ENCODE assay signal across 11 cellular contexts in genomic region chr18:26103579-26103978, GRCh38. TPM values are rescaled to one million over a fixed set of nuclear protein-coding genes. Genes with fewer than 3 reads are reported as not detected.
DNase-seq lines count a peak whose midpoint lies in the region; ATAC-seq and TF ChIP-seq lines count a peak whose summit lies in the region.
"Had no signal": no experiment of that assay in that cellular context is flagged by ENCODE, and none has a peak within 500 bp of the region (broad histone marks: within the 10 kb centered on the region; RNA-seq: fewer than 3 reads in every experiment).

No MANE protein-coding gene starts in this region.

- intact Hi-C loops in transverse colon (cut with DNase I; ENCODE audit: low total_unique reads), result no loop called here
- intact Hi-C loops in sciatic nerve (cut with DNase I), result no loop called here

- no peaks in the 10 kb centered on the region for H3K27me3 ChIP-seq in foreskin keratinocyte
- no peaks in the 10 kb centered on the region for H3K27me3 ChIP-seq in transverse colon

- peaks cover 2% of the 10 kb centered on the region for H3K27me3 Mint-ChIP-seq in activated CD4-positive, alpha-beta T cell treated with anti-CD3 and anti-CD28 coated beads, Interleukin-2, amount 10 ng/mL, durations not matched to agents 7 days and 5 days
- H3K27me3 Mint-ChIP-seq: B cell had no signal

- no peak overlapping the region for H3K4me3 Mint-ChIP-seq in activated CD4-positive, alpha-beta T cell treated with anti-CD3 and anti-CD28 coated beads, Interleukin-2, amount 10 ng/mL, durations not matched to agents 7 days and 5 days
- H3K4me3 Mint-ChIP-seq: B cell had no signal

- WGBS in transverse colon (ENCODE audit: low coverage in 1 of 2), 2 donors, result 50 to 69% methylated on average over 1 to 5 of the region's 5 CpGs

- DNase-seq in activated effector memory CD4-positive, alpha-beta T cell treated with anti-CD3 and anti-CD28 coated beads, Interleukin-2, amount 50 U/mL, for 16 hours, result peak; percentile 69
- no peak for DNase-seq in activated effector memory CD4-positive, alpha-beta T cell treated with Interleukin-2 at 50 U/mL for 16 hours
- DNase-seq in activated CD4-positive, alpha-beta T cell treated with anti-CD3 and anti-CD28 coated beads, Interleukin-2, amount 10 ng/mL, durations not matched to agents 7 days and 5 days, result peak; percentile 36
- DNase-seq in foreskin keratinocyte (peak in 1 of 2 donors; percentile 16), transverse colon (peak; percentile 13), HK-2 (ENCODE audit: unreplicated experiment) (no peak), sciatic nerve (ENCODE audit: low spot score) (no peak), OCI-M2 (lab: John Stamatoyannopoulos, UW; ENCODE audit: unreplicated experiment) (no peak)

- in situ Hi-C loops in transverse colon (cut with MboI; ENCODE audit: low pct_ligation_motif_present in 1 of 4, low pct_unique_long_range_greater_than_20kb in 1 of 4, low sequenced_read_pairs in 3 of 4), result loop anchor here in 1 of 4 donors (25.0 kb wide), 1 partner anchor 184 kb away; no protein-coding TSS in a partner anchor

- H3K27ac ChIP-seq in foreskin keratinocyte, result no peak overlapping the region
- H3K27ac ChIP-seq in transverse colon, result no peak overlapping the region

- POLR2A ChIA-PET in activated CD4-positive, alpha-beta T cell treated with anti-CD3 and anti-CD28 coated beads, Interleukin-2, amount 10 ng/mL, durations not matched to agents 7 days and 5 days (lab: Charles Lee), result no interaction called here

- no peaks in the 10 kb centered on the region for H3K4me1 Mint-ChIP-seq in activated CD4-positive, alpha-beta T cell treated with anti-CD3 and anti-CD28 coated beads, Interleukin-2, amount 10 ng/mL, durations not matched to agents 7 days and 5 days
- H3K4me1 Mint-ChIP-seq: B cell had no signal

- H3K4me3 ChIP-seq in transverse colon, result no peak overlapping the region

- H3K9me3 Mint-ChIP-seq in activated CD4-positive, alpha-beta T cell treated with anti-CD3 and anti-CD28 coated beads, Interleukin-2, amount 10 ng/mL, durations not matched to agents 7 days and 5 days, result peaks cover 2% of the 10 kb centered on the region

- TF ChIP-seq CTCF in foreskin keratinocyte (conservative IDR thresholded peaks at IDR 0.05), result peak; percentile 49
- no peak for TF ChIP-seq CTCF in transverse colon (IDR thresholded peaks at IDR 0.05)

- H3K4me1 ChIP-seq in foreskin keratinocyte (no peaks in the 10 kb centered on the region), transverse colon (no peaks in the 10 kb centered on the region)

- H3K36me3 Mint-ChIP-seq in activated CD4-positive, alpha-beta T cell treated with anti-CD3 and anti-CD28 coated beads, Interleukin-2, amount 10 ng/mL, durations not matched to agents 7 days and 5 days (ENCODE audit: low read depth), result no peaks in the 10 kb centered on the region

- CTCF ChIA-PET in activated CD4-positive, alpha-beta T cell treated with anti-CD3 and anti-CD28 coated beads, Interleukin-2, amount 10 ng/mL, durations not matched to agents 7 days and 5 days (lab: Charles Lee), result interaction anchor here (1.4 kb wide), 1 partner anchor 14 kb away, joined by 3 read pairs; no protein-coding TSS in a partner anchor

- no peak for TF ChIP-seq POLR2A in transverse colon (IDR thresholded peaks at IDR 0.05)

- no peak overlapping the region for H3K27ac Mint-ChIP-seq in activated CD4-positive, alpha-beta T cell treated with anti-CD3 and anti-CD28 coated beads, Interleukin-2, amount 10 ng/mL, durations not matched to agents 7 days and 5 days
- H3K27ac Mint-ChIP-seq: B cell had no signal

- ATAC-seq in foreskin keratinocyte (peak; percentile 36), sciatic nerve (no peak)

- no peaks in the 10 kb centered on the region for H3K36me3 ChIP-seq in transverse colon

- no peak for TF ChIP-seq EP300 in transverse colon (IDR thresholded peaks at IDR 0.05; ENCODE audit: low read depth)

- H3K9me3 ChIP-seq in transverse colon, result no peaks in the 10 kb centered on the region

RNA-seq across cellular contexts. Expression of gene SS18, which starts 13.2 kb away (rescaled TPM):
- 10 to 100 TPM; 72.6 to 82.6 TPM for total RNA-seq in activated CD4-positive, alpha-beta T cell treated with anti-CD3 and anti-CD28 coated beads, Interleukin-2, amount 10 ng/mL, durations not matched to agents 7 days and 5 days
- total RNA-seq in foreskin keratinocyte (95.4 and 98.0 TPM in 2 replicates), transverse colon (100 to 1,000 TPM in 2 of 4 donors, 10 to 100 TPM in 2; 46.8 to 209 (median 138) TPM), sciatic nerve (82.8 TPM)
- polyA plus RNA-seq in foreskin keratinocyte, result 30.0 and 35.2 TPM in 2 replicates

RNA-seq across cellular contexts. Expression of gene PSMA8, which starts 30.1 kb away (rescaled TPM):
- total RNA-seq in activated CD4-positive, alpha-beta T cell treated with anti-CD3 and anti-CD28 coated beads, Interleukin-2, amount 10 ng/mL, durations not matched to agents 7 days and 5 days, result 1 to 10 TPM in 1 of 2 experiments, under 1 TPM in 1; 0.89 to 1.2 TPM
- total RNA-seq in foreskin keratinocyte (not detected in 2 replicates), transverse colon (not detected), sciatic nerve (not detected)
- not detected in 2 replicates for polyA plus RNA-seq in foreskin keratinocyte
- total RNA-seq: frontal cortex, posterior vena cava had no signal

Comparison
In these comparisons a context has a peak if more than half of its experiments do, and no peak if none do; other contexts are left out.
1. DNase-seq: peak in activated effector memory CD4-positive, alpha-beta T cell treated with anti-CD3 and anti-CD28 coated beads, Interleukin-2, amount 50 U/mL, for 16 hours (single experiment), activated CD4-positive, alpha-beta T cell treated with anti-CD3 and anti-CD28 coated beads, Interleukin-2, amount 10 ng/mL, durations not matched to agents 7 days and 5 days (single experiment) and transverse colon (single experiment); none in activated effector memory CD4-positive, alpha-beta T cell treated with Interleukin-2 at 50 U/mL for 16 hours (single experiment), HK-2 (single experiment), sciatic nerve (single experiment) and OCI-M2 (single experiment).